In the genomic region with DNA sequence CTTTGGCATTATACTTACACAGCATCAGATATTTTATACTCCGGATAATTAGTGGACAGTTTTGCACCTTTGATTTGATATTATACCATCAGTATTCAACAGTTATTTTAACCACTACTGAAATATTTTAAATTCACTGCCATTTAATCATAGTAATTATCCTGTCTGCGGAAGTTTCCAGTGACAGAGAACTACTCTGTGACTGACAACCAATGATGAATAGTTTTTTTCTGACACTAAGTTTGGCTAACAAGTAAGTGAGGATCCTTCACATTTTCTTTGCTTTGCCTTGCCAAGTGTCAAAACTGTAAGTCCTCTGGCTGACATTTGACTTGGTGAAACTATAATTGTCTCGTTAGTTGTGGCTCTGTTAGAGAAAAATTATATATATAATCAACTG, we compare ENCODE assay signal across 33 cellular contexts.
"Had no signal": no experiment of that assay in that cellular context is flagged by ENCODE, and none has a peak within 500 bp of the region (broad histone marks: within the 10 kb centered on the region; RNA-seq: fewer than 3 reads in every experiment).

No MANE protein-coding gene starts in this region.

- FAIRE-seq: astrocyte, bronchial epithelial cell, colon had no signal

- H3K9me3 ChIP-seq: ascending aorta, body of pancreas, breast epithelium, colonic mucosa had no signal

- H3K27me3 ChIP-seq: ascending aorta, body of pancreas, cardiac muscle cell, colonic mucosa had no signal

- H3K27ac ChIP-seq: ascending aorta, body of pancreas, brain microvascular endothelial cell, breast epithelium, cardiac muscle cell, colonic mucosa had no signal

- H3K4me3 ChIP-seq: ascending aorta, body of pancreas, breast epithelium, cardiac muscle cell, colonic mucosa had no signal

- H3K4me1 ChIP-seq: ascending aorta, body of pancreas, breast epithelium, colonic mucosa had no signal

- ATAC-seq: activated naive CD4-positive, alpha-beta T cell treated with anti-CD3 and anti-CD28 coated beads, Interleukin-2, amount 50 U/mL, for 72 hours; activated naive CD8-positive, alpha-beta T cell treated with anti-CD3 and anti-CD28 coated beads, Interleukin-2, amount 50 U/mL, for 24 hours; activated T-cell treated with anti-CD3 and anti-CD28 coated beads, Interleukin-2, amount 50 U/mL, for 4 hours; activated T-cell treated with anti-CD3 and anti-CD28 coated beads, Interleukin-2, amount 50 U/mL, for 72 hours; activated T-helper 17 cell treated with anti-CD3 and anti-CD28 coated beads, Interleukin-2, amount 50 U/mL, for 72 hours; body of pancreas had no signal

- DNase-seq: activated effector memory CD4-positive, alpha-beta T cell treated with anti-CD3 and anti-CD28 coated beads, Interleukin-2, amount 50 U/mL, for 16 hours; activated effector memory CD4-positive, alpha-beta T cell treated with Interleukin-2 at 50 U/mL for 16 hours; activated gamma-delta T cell; activated gamma-delta T cell treated with Interleukin-2 at 50 U/mL for 16 hours; activated naive CD4-positive, alpha-beta T cell; activated naive CD4-positive, alpha-beta T cell treated with anti-CD3 and anti-CD28 coated beads for 36 hours; activated naive CD4-positive, alpha-beta T cell treated with anti-CD3 and anti-CD28 coated beads, Interleukin-2, amount 10 ng/mL, durations not matched to agents 7 days and 5 days; activated naive CD4-positive, alpha-beta T cell treated with anti-CD3 and anti-CD28 coated beads, Interleukin-2, amount 50 U/mL, for 16 hours; activated naive CD4-positive, alpha-beta T cell treated with Interleukin-2 at 50 U/mL for 16 hours; activated naive CD8-positive, alpha-beta T cell treated with anti-CD3 and anti-CD28 coated beads for 36 hours; activated naive CD8-positive, alpha-beta T cell treated with anti-CD3 and anti-CD28 coated beads, Interleukin-2, amount 10 ng/mL, durations not matched to agents 7 days and 5 days; activated naive CD8-positive, alpha-beta T cell treated with anti-CD3 and anti-CD28 coated beads, Interleukin-2, amount 50 U/mL, for 24 hours; activated T-cell treated with anti-CD3 and anti-CD28 coated beads, Interleukin-2, amount 50 U/mL, for 4 hours; activated T-cell treated with anti-CD3 and anti-CD28 coated beads, Interleukin-2, amount 50 U/mL, for 48 hours; activated T-cell treated with anti-CD3 and anti-CD28 coated beads, Interleukin-2, amount 50 U/mL, for 72 hours; amniotic stem cell; amygdala; anterior cingulate cortex; aorta; body of pancreas; brain microvascular endothelial cell; caudate nucleus; central memory CD4-positive, alpha-beta T cell; cerebellar nuclear complex; colonic mucosa had no signal

- H3K36me3 ChIP-seq: ascending aorta, brain microvascular endothelial cell, breast epithelium, cardiac muscle cell, colonic mucosa had no signal
